Comparison of ENCODE assay signal across 9 cellular contexts in genomic region chr19:41193420-41194156, GRCh38. TPM values are rescaled to one million over a fixed set of nuclear protein-coding genes. Genes with fewer than 3 reads are reported as not detected.
A peak's percentile ranks its signal among the peaks of the same experiment; 100 is the strongest.
DNase-seq lines count a peak whose midpoint lies in the region; ATAC-seq and TF ChIP-seq lines count a peak whose summit lies in the region.
"Had no signal": no experiment of that assay in that cellular context is flagged by ENCODE, and none has a peak within 500 bp of the region (broad histone marks: within the 10 kb centered on the region; RNA-seq: fewer than 3 reads in every experiment).

No MANE protein-coding gene starts in this region.

- ATAC-seq in activated CD4-positive, alpha-beta T cell treated with anti-CD3 and anti-CD28 coated beads for 36 hours, result no peak
- ATAC-seq in WTC11 (peak; percentile 8), GM19452 (IDR thresholded peaks at IDR 0.05; ENCODE audit: unreplicated experiment) (no peak), HG03095 (IDR thresholded peaks at IDR 0.05; ENCODE audit: unreplicated experiment) (no peak)

- no peaks in the 10 kb centered on the region for H3K9me3 Mint-ChIP-seq in activated CD4-positive, alpha-beta T cell treated with anti-CD3 and anti-CD28 coated beads for 36 hours (ENCODE audit: low read depth)
- H3K9me3 Mint-ChIP-seq in WTC11, result no peaks in the 10 kb centered on the region

- H3K4me3 ChIP-seq in iPS-11a (ENCODE audit: low read depth, low read length) (peak overlapping the region; percentile 80), sigmoid colon (peak overlapping the region in 3 of 4 donors; percentile 2 to 29 (median 27))

- peak overlapping the region; percentile 31 for H3K4me3 Mint-ChIP-seq in activated CD4-positive, alpha-beta T cell treated with anti-CD3 and anti-CD28 coated beads for 36 hours
- H3K4me3 Mint-ChIP-seq in WTC11, result peak overlapping the region; percentile 93

- intact Hi-C loops in activated CD4-positive, alpha-beta T cell treated with anti-CD3 and anti-CD28 coated beads for 36 hours (cut with DNase I, micrococcal nuclease), result no loop called here
- intact Hi-C loops in sigmoid colon (cut with DNase I), result no loop called here

- POLR2A ChIA-PET in activated CD4-positive, alpha-beta T cell treated with anti-CD3 and anti-CD28 coated beads for 36 hours (lab: Charles Lee), result no interaction called here
- POLR2A ChIA-PET in WTC11 (lab: Charles Lee), result interaction anchor here (0.5 to 1.6 kb wide), 5 partner anchors 18 to 71 kb away, joined by 3 to 6 read pairs (median 3); partner anchors contain the start of genes AXL and HNRNPUL1

- TF ChIP-seq POLR2A in sigmoid colon (IDR thresholded peaks at IDR 0.05), result no peak

- H3K27ac Mint-ChIP-seq in activated CD4-positive, alpha-beta T cell treated with anti-CD3 and anti-CD28 coated beads for 36 hours, result no peak overlapping the region
- peak overlapping the region; percentile 88 for H3K27ac Mint-ChIP-seq in WTC11

- TF ChIP-seq EP300 in sigmoid colon (IDR thresholded peaks at IDR 0.05), result no peak

- 8 to 23% methylated on average over 13 of the region's 13 CpGs for WGBS in sigmoid colon, 2 donors

- DNase-seq in activated CD4-positive, alpha-beta T cell treated with anti-CD3 and anti-CD28 coated beads for 36 hours, result no peak
- DNase-seq in activated CD4-positive, alpha-beta T cell treated with anti-CD3 and anti-CD28 coated beads for 48 hours, result no peak
- peak; percentile 30 for DNase-seq in WTC11 (ENCODE audit: low spot score)
- no peak for DNase-seq in sigmoid colon
- DNase-seq in caudate nucleus (lab: John Stamatoyannopoulos, UW), result no peak
- DNase-seq: NCI-H526 treated with DMSO at 0.1 percent for 48 hours had no signal

- peaks cover 0 to 55% (median 28%) of the 10 kb centered on the region in 3 donors for H3K27me3 ChIP-seq in sigmoid colon

- CTCF ChIA-PET in activated CD4-positive, alpha-beta T cell treated with anti-CD3 and anti-CD28 coated beads for 36 hours (lab: Charles Lee), result interaction anchor here (0.6 kb wide), 1 partner anchor 40 kb away, joined by 3 read pairs; no protein-coding TSS in a partner anchor
- CTCF ChIA-PET in WTC11 (lab: Charles Lee), result interaction anchor here (0.9 to 2.9 kb wide), 6 partner anchors 11 to 70 kb away, joined by 4 to 22 read pairs (median 7); partner anchors contain the start of gene HNRNPUL1

- H3K4me1 ChIP-seq in sigmoid colon, result peaks cover 0 to 12% (median 7%) of the 10 kb centered on the region in 4 donors

- no peaks in the 10 kb centered on the region for H3K9me3 ChIP-seq in sigmoid colon

- no peaks in the 10 kb centered on the region for H3K36me3 Mint-ChIP-seq in activated CD4-positive, alpha-beta T cell treated with anti-CD3 and anti-CD28 coated beads for 36 hours (ENCODE audit: low read depth)
- peaks cover 33% of the 10 kb centered on the region for H3K36me3 Mint-ChIP-seq in WTC11

- H3K27me3 Mint-ChIP-seq in activated CD4-positive, alpha-beta T cell treated with anti-CD3 and anti-CD28 coated beads for 36 hours, result peaks cover 36% of the 10 kb centered on the region
- no peaks in the 10 kb centered on the region for H3K27me3 Mint-ChIP-seq in WTC11 (ENCODE audit: low read depth)

- no peak for TF ChIP-seq CTCF in WTC11 (IDR thresholded peaks at IDR 0.05)
- TF ChIP-seq CTCF in sigmoid colon (IDR thresholded peaks at IDR 0.05), result no peak

- peaks cover 12% of the 10 kb centered on the region for H3K4me1 Mint-ChIP-seq in activated CD4-positive, alpha-beta T cell treated with anti-CD3 and anti-CD28 coated beads for 36 hours
- H3K4me1 Mint-ChIP-seq in WTC11, result peaks cover 67% of the 10 kb centered on the region

- no peak overlapping the region for H3K27ac ChIP-seq in sigmoid colon
- no peak overlapping the region for H3K27ac ChIP-seq in caudate nucleus (ENCODE audit: low read depth, low read length)

- no peaks in the 10 kb centered on the region for H3K36me3 ChIP-seq in sigmoid colon

TF ChIP-seq in WTC11, 78 proteins besides CTCF, POLR2A, EP300 and RAD21 (continues in another document):
- TF ChIP-seq TP53 (CRISPR knock-in tag; IDR thresholded peaks at IDR 0.05) (no peak), SMAD4 (CRISPR knock-in tag; IDR thresholded peaks at IDR 0.05) (no peak), KAT7 (CRISPR knock-in tag; IDR thresholded peaks at IDR 0.05; ENCODE audit: borderline replicate concordance) (no peak), ZNF263 (CRISPR knock-in tag; IDR thresholded peaks at IDR 0.05; ENCODE audit: low read depth) (peak; percentile 90; the same call in 1 of the 2 replicates), STAT6 (CRISPR knock-in tag; conservative IDR thresholded peaks at IDR 0.05; ENCODE audit: low read depth) (no peak), TEAD1 (CRISPR knock-in tag; IDR thresholded peaks at IDR 0.05) (no peak), ZNF317 (CRISPR knock-in tag; IDR thresholded peaks at IDR 0.05; ENCODE audit: borderline replicate concordance, low read depth) (no peak), CREB1 (CRISPR knock-in tag; IDR thresholded peaks at IDR 0.05) (no peak), E2F5 (CRISPR knock-in tag; IDR thresholded peaks at IDR 0.05) (no peak), MYBL2 (CRISPR knock-in tag; IDR thresholded peaks at IDR 0.05) (no peak), ATF3 (CRISPR knock-in tag; conservative IDR thresholded peaks at IDR 0.05) (no peak), NR2C2 (CRISPR knock-in tag; IDR thresholded peaks at IDR 0.05) (no peak), ARID4B (CRISPR knock-in tag; IDR thresholded peaks at IDR 0.05; ENCODE audit: borderline replicate concordance) (peak; percentile 1; the same call in 1 of the 2 replicates)

RNA-seq across cellular contexts. Expression of gene CYP2S1, which starts 0.6 kb away (rescaled TPM):
- under 1 TPM; 0.46 to 0.84 TPM for total RNA-seq in activated CD4-positive, alpha-beta T cell treated with anti-CD3 and anti-CD28 coated beads for 36 hours
- 173 to 191 TPM (median 188 TPM) in 3 replicates for total RNA-seq in WTC11 (2021)
- total RNA-seq in sigmoid colon, result 1 to 10 TPM in 2 of 4 donors, under 1 TPM in 2; 0.41 to 1.4 (median 0.80) TPM
- polyA plus RNA-seq in sigmoid colon, result 10 to 100 TPM in 1 of 3 donors, 1 to 10 TPM in 2; 6.0 to 18.6 (median 8.6) TPM

RNA-seq across cellular contexts. Expression of gene AXL, which starts 25.4 kb away (rescaled TPM):
- under 1 TPM; 0.28 to 0.50 TPM for total RNA-seq in activated CD4-positive, alpha-beta T cell treated with anti-CD3 and anti-CD28 coated beads for 36 hours
- total RNA-seq in WTC11 (2021), result 25.0 to 27.3 TPM (median 27.0 TPM) in 3 replicates
- total RNA-seq in sigmoid colon, result 100 to 1,000 TPM in 1 of 4 donors, 10 to 100 TPM in 3; 85.9 to 108 (median 95.4) TPM
- 10 to 100 TPM in 1 of 3 donors, 1 to 10 TPM in 2; 5.4 to 10.7 (median 7.4) TPM for polyA plus RNA-seq in sigmoid colon

Comparison
In these comparisons a context has a peak if more than half of its experiments do, and no peak if none do; other contexts are left out.
1. RNA of gene CYP2S1, which starts 0.6 kb away (total RNA-seq): 173 to 191 TPM in WTC11; 0.41 to 1.4 TPM in sigmoid colon and 0.46 to 0.84 TPM in activated CD4-positive, alpha-beta T cell treated with anti-CD3 and anti-CD28 coated beads for 36 hours; every median in the first group is over 10 times any median in the second.
2. RNA of gene AXL, which starts 25.4 kb away (total RNA-seq): 85.9 to 108 TPM in sigmoid colon and 25.0 to 27.3 TPM in WTC11; 0.28 to 0.50 TPM in activated CD4-positive, alpha-beta T cell treated with anti-CD3 and anti-CD28 coated beads for 36 hours; every median in the first group is over 10 times any median in the second.